35 cellular contexts compared by ENCODE assay signal in the genomic region with DNA sequence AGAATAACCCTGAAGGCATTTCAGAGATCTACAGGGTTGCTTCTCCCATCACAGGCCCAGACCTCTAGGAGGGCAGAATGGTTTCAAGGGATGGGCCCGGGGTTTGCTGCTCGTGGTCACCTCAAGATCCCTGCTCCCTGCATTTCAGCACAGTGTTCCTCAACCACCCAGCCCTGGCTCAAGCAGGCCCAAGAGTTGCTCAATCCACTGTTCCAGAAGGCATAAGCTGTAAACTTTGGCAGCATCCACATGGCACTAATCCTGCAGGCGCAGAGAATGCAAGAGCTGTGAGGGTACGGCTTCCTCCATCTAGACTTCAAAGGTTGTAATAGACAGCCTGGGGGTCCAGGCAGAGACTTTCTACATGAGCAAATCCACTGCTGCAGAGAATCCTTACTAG.
"Had no signal": no experiment of that assay in that cellular context is flagged by ENCODE, and none has a peak within 500 bp of the region (broad histone marks: within the 10 kb centered on the region; RNA-seq: fewer than 3 reads in every experiment).

No MANE protein-coding gene starts in this region.

- H3K4me3 ChIP-seq: ascending aorta, breast epithelium, Peyer's patch, SJSA1 had no signal

- H3K36me3 Mint-ChIP-seq: activated naive CD8-positive, alpha-beta T cell treated with anti-CD3 and anti-CD28 coated beads for 36 hours had no signal

- H3K27ac ChIP-seq: ascending aorta, breast epithelium, KMS-11, Peyer's patch, SJSA1 had no signal

- H3K9ac ChIP-seq: KMS-11, SK-N-SH had no signal

- H3K9me3 Mint-ChIP-seq: activated CD4-positive, alpha-beta T cell treated with anti-CD3 and anti-CD28 coated beads, Interleukin-2, amount 10 ng/mL, durations not matched to agents 24 days and 14 days; activated CD8-positive, alpha-beta T cell treated with anti-CD3 and anti-CD28 coated beads for 36 hours; activated naive CD8-positive, alpha-beta T cell treated with anti-CD3 and anti-CD28 coated beads for 36 hours; activated T-cell treated with anti-CD3 and anti-CD28 coated beads, Interleukin-2, amount 50 U/mL, for 72 hours; activated T-helper 17 cell treated with anti-CD3 and anti-CD28 coated beads, Interleukin-2, amount 50 U/mL, for 72 hours; T-helper 1 cell treated with Interleukin-12 subunit alpha and Interleukin-12 subunit beta and Interleukin-4 antibody, amounts not matched to agents 30 μg/mL and 1 μg/mL, for 36 hours; T-helper 2 cell treated with Interferon-gamma antibody and Interleukin-4, amounts not matched to agents 5 μg/mL and 100 μg/mL, for 36 hours had no signal

- H3K4me1 ChIP-seq: ascending aorta, breast epithelium, Peyer's patch, SJSA1 had no signal

- H3K27me3 ChIP-seq: ascending aorta, breast epithelium, Peyer's patch, SJSA1 had no signal

- H3K4me1 Mint-ChIP-seq: activated CD4-positive, alpha-beta T cell treated with anti-CD3 and anti-CD28 coated beads, Interleukin-2, amount 10 ng/mL, durations not matched to agents 24 days and 14 days; activated naive CD8-positive, alpha-beta T cell treated with anti-CD3 and anti-CD28 coated beads for 36 hours; activated T-helper 17 cell treated with anti-CD3 and anti-CD28 coated beads, Interleukin-2, amount 50 U/mL, for 72 hours had no signal

- DNase-seq: activated CD4-positive, alpha-beta T cell treated with anti-CD3 and anti-CD28 coated beads, Interleukin-2, amount 10 ng/mL, durations not matched to agents 24 days and 14 days; activated CD4-positive, alpha-beta T cell treated with anti-CD3 and anti-CD28 coated beads, Interleukin-2, amount 50 U/mL, for 4 hours; activated CD8-positive, alpha-beta T cell treated with anti-CD3 and anti-CD28 coated beads for 36 hours; activated effector memory CD4-positive, alpha-beta T cell treated with anti-CD3 and anti-CD28 coated beads, Interleukin-2, amount 50 U/mL, for 16 hours; activated naive CD4-positive, alpha-beta T cell; activated naive CD4-positive, alpha-beta T cell treated with anti-CD3 and anti-CD28 coated beads, Interleukin-2, amount 50 U/mL, for 16 hours; activated naive CD8-positive, alpha-beta T cell treated with anti-CD3 and anti-CD28 coated beads for 36 hours; activated T-cell treated with anti-CD3 and anti-CD28 coated beads, Interleukin-2, amount 50 U/mL, for 1 hour; activated T-cell treated with anti-CD3 and anti-CD28 coated beads, Interleukin-2, amount 50 U/mL, for 72 hours; amygdala; central memory CD4-positive, alpha-beta T cell; MM.1S; MV-4-11; NCI-H1092; NCI-H1436 treated with DMSO at 0.1 percent for 48 hours; NCI-H187; NCI-H2081; NCI-H2171 treated with DMSO at 0.1 percent for 48 hours; NCI-H2227 treated with DMSO at 0.1 percent for 48 hours; NCI-H510A; NCI-H526; NCI-H748 treated with DMSO at 0.1 percent for 48 hours; NK-92 treated with Interleukin-12 subunit alpha and Interleukin-12 subunit beta, amount 100 ng/mL, for 24 hours; PC-3; Peyer's patch; RPMI8226; SHP77 treated with DMSO at 0.1 percent for 48 hours; SK-N-SH had no signal

- H3K4me2 ChIP-seq: KMS-11, SK-N-SH had no signal

- H3K36me3 ChIP-seq: ascending aorta, breast epithelium, Peyer's patch, SJSA1 had no signal

- H3K27me3 Mint-ChIP-seq: activated CD4-positive, alpha-beta T cell treated with anti-CD3 and anti-CD28 coated beads, Interleukin-2, amount 10 ng/mL, durations not matched to agents 24 days and 14 days had no signal

- H3K4me3 Mint-ChIP-seq: activated CD4-positive, alpha-beta T cell treated with anti-CD3 and anti-CD28 coated beads, Interleukin-2, amount 10 ng/mL, durations not matched to agents 24 days and 14 days; activated CD8-positive, alpha-beta T cell treated with anti-CD3 and anti-CD28 coated beads for 36 hours; activated naive CD8-positive, alpha-beta T cell treated with anti-CD3 and anti-CD28 coated beads for 36 hours; activated T-cell treated with anti-CD3 and anti-CD28 coated beads, Interleukin-2, amount 50 U/mL, for 72 hours; activated T-helper 17 cell treated with anti-CD3 and anti-CD28 coated beads, Interleukin-2, amount 50 U/mL, for 72 hours; T-helper 1 cell treated with Interleukin-12 subunit alpha and Interleukin-12 subunit beta and Interleukin-4 antibody, amounts not matched to agents 30 μg/mL and 1 μg/mL, for 36 hours; T-helper 2 cell treated with Interferon-gamma antibody and Interleukin-4, amounts not matched to agents 5 μg/mL and 100 μg/mL, for 36 hours had no signal

- H3K27ac Mint-ChIP-seq: activated CD4-positive, alpha-beta T cell treated with anti-CD3 and anti-CD28 coated beads, Interleukin-2, amount 10 ng/mL, durations not matched to agents 24 days and 14 days; activated CD8-positive, alpha-beta T cell treated with anti-CD3 and anti-CD28 coated beads for 36 hours; activated naive CD8-positive, alpha-beta T cell treated with anti-CD3 and anti-CD28 coated beads for 36 hours; activated T-cell treated with anti-CD3 and anti-CD28 coated beads, Interleukin-2, amount 50 U/mL, for 72 hours; activated T-helper 17 cell treated with anti-CD3 and anti-CD28 coated beads, Interleukin-2, amount 50 U/mL, for 72 hours; T-helper 1 cell treated with Interleukin-12 subunit alpha and Interleukin-12 subunit beta and Interleukin-4 antibody, amounts not matched to agents 30 μg/mL and 1 μg/mL, for 36 hours; T-helper 2 cell treated with Interferon-gamma antibody and Interleukin-4, amounts not matched to agents 5 μg/mL and 100 μg/mL, for 36 hours had no signal

- ATAC-seq: activated CD8-positive, alpha-beta T cell treated with anti-CD3 and anti-CD28 coated beads for 36 hours; activated T-cell treated with anti-CD3 and anti-CD28 coated beads, Interleukin-2, amount 50 U/mL, for 72 hours; activated T-helper 17 cell treated with anti-CD3 and anti-CD28 coated beads, Interleukin-2, amount 50 U/mL, for 72 hours; PC-3 had no signal

- H3K9me3 ChIP-seq: ascending aorta, breast epithelium, Peyer's patch, SJSA1, SK-N-SH had no signal
